17 cellular contexts compared by ENCODE assay signal in genomic region chr3:114608293-114608692, GRCh38.
DNase-seq lines count a peak whose midpoint lies in the region; ATAC-seq and TF ChIP-seq lines count a peak whose summit lies in the region.
"Had no signal": no experiment of that assay in that cellular context is flagged by ENCODE, and none has a peak within 500 bp of the region (broad histone marks: within the 10 kb centered on the region; RNA-seq: fewer than 3 reads in every experiment).

No MANE protein-coding gene starts in this region.

- no peak for ATAC-seq in activated T-cell treated with anti-CD3 and anti-CD28 coated beads, Interleukin-2, amount 50 U/mL, for 72 hours (replicated peaks in 1 of 2)
- ATAC-seq: Right ventricle myocardium inferior; stimulated activated naive B cell treated with anti-CD40 and anti-IgM and Interleukin-4, amounts not matched to agents 10 μg/mL and 1 μg/mL and 100 μg/mL, for 72 hours had no signal

- no peaks in the 10 kb centered on the region for H3K27me3 Mint-ChIP-seq in type B pancreatic cell
- H3K27me3 Mint-ChIP-seq in activated T-cell treated with anti-CD3 and anti-CD28 coated beads, Interleukin-2, amount 50 U/mL, for 72 hours (ENCODE audit: low read depth): no peaks in the 10 kb centered on the region
- H3K27me3 Mint-ChIP-seq in mesothelial cell of epicardium (ENCODE audit: low read depth): no peaks in the 10 kb centered on the region
- H3K27me3 Mint-ChIP-seq: progenitor cell of endocrine pancreas; stimulated activated naive B cell treated with anti-CD40 and anti-IgM and Interleukin-4, amounts not matched to agents 10 μg/mL and 1 μg/mL and 100 μg/mL, for 72 hours had no signal

- H3K27ac ChIP-seq in ACC112 (ENCODE audit: low read depth, low read length): peak overlapping the region; percentile 79
- H3K27ac ChIP-seq: vagina had no signal

- no peak overlapping the region for H3K4me3 Mint-ChIP-seq in type B pancreatic cell
- no peak overlapping the region for H3K4me3 Mint-ChIP-seq in activated T-cell treated with anti-CD3 and anti-CD28 coated beads, Interleukin-2, amount 50 U/mL, for 72 hours
- H3K4me3 Mint-ChIP-seq in mesothelial cell of epicardium: no peak overlapping the region
- H3K4me3 Mint-ChIP-seq: stimulated activated naive B cell treated with anti-CD40 and anti-IgM and Interleukin-4, amounts not matched to agents 10 μg/mL and 1 μg/mL and 100 μg/mL, for 72 hours had no signal

- H3K4me1 ChIP-seq in ACC112 (ENCODE audit: control insufficient read depth, insufficient read depth, low read length, unreplicated experiment): peaks cover 19% of the 10 kb centered on the region

- TF ChIP-seq CTCF in type B pancreatic cell (conservative IDR thresholded peaks at IDR 0.05) (no peak), mesothelial cell of epicardium (IDR thresholded peaks at IDR 0.05; ENCODE audit: unreplicated experiment) (no peak)

- no peak overlapping the region for H3K4me3 ChIP-seq in ACC112 (ENCODE audit: low read depth, low read length)
- H3K4me3 ChIP-seq: vagina had no signal

- H3K27ac Mint-ChIP-seq in type B pancreatic cell: no peak overlapping the region
- H3K27ac Mint-ChIP-seq in activated T-cell treated with anti-CD3 and anti-CD28 coated beads, Interleukin-2, amount 50 U/mL, for 72 hours: no peak overlapping the region
- no peak overlapping the region for H3K27ac Mint-ChIP-seq in mesothelial cell of epicardium
- H3K27ac Mint-ChIP-seq: progenitor cell of endocrine pancreas; stimulated activated naive B cell treated with anti-CD40 and anti-IgM and Interleukin-4, amounts not matched to agents 10 μg/mL and 1 μg/mL and 100 μg/mL, for 72 hours had no signal

- H3K79me2 ChIP-seq in ACC112 (ENCODE audit: control insufficient read depth, insufficient read depth, low read length, unreplicated experiment): peaks cover 33% of the 10 kb centered on the region

- no peak overlapping the region for H2AFZ ChIP-seq in ACC112 (ENCODE audit: low read length, unreplicated experiment)

- H3K9me3 Mint-ChIP-seq in type B pancreatic cell: peaks cover 5% of the 10 kb centered on the region
- peaks cover 0 to 2% of the 10 kb centered on the region in 2 donors for H3K9me3 Mint-ChIP-seq in activated T-cell treated with anti-CD3 and anti-CD28 coated beads, Interleukin-2, amount 50 U/mL, for 72 hours
- peaks cover 3% of the 10 kb centered on the region for H3K9me3 Mint-ChIP-seq in mesothelial cell of epicardium
- H3K9me3 Mint-ChIP-seq: stimulated activated naive B cell treated with anti-CD40 and anti-IgM and Interleukin-4, amounts not matched to agents 10 μg/mL and 1 μg/mL and 100 μg/mL, for 72 hours had no signal

- peak; percentile 83 for DNase-seq in HS-5 (ENCODE audit: low read depth)
- DNase-seq in astrocyte of the hippocampus (ENCODE audit: low read depth, low spot score): peak; percentile 81
- DNase-seq in glomerular visceral epithelial cell (ENCODE audit: extremely low spot score): peak; percentile 76
- no peak for DNase-seq in NCI-H1417 (lab: John Stamatoyannopoulos, UW)
- no peak for DNase-seq in type B pancreatic cell (ENCODE audit: extremely low spot score, unreplicated experiment)
- no peak for DNase-seq in activated T-cell treated with anti-CD3 and anti-CD28 coated beads, Interleukin-2, amount 50 U/mL, for 72 hours
- DNase-seq in mesothelial cell of epicardium (ENCODE audit: low spot score in 2 of 2, unreplicated experiment in 2 of 2): no peak
- DNase-seq: AML-193; DMS79 treated with DMSO at 0.1 percent for 48 hours; NCI-H1436; NCI-H524 treated with DMSO at 0.1 percent for 48 hours; stimulated activated CD4-positive, alpha-beta T cell treated with anti-CD3 and anti-CD28 coated beads, Interleukin-4, amount 100 ng/mL, for 24 hours; stimulated activated naive B cell treated with anti-CD40 and anti-IgM and Interleukin-4, amounts not matched to agents 10 μg/mL and 1 μg/mL and 100 μg/mL, for 72 hours had no signal

- H3K36me3 ChIP-seq in ACC112 (ENCODE audit: insufficient read depth, low read length): no peaks in the 10 kb centered on the region; the same call in 1 of the 2 replicates
- H3K36me3 ChIP-seq: vagina had no signal

- H3K4me1 Mint-ChIP-seq in type B pancreatic cell (ENCODE audit: unreplicated experiment): peaks cover 10% of the 10 kb centered on the region
- no peaks in the 10 kb centered on the region for H3K4me1 Mint-ChIP-seq in activated T-cell treated with anti-CD3 and anti-CD28 coated beads, Interleukin-2, amount 50 U/mL, for 72 hours (ENCODE audit: low read depth)
- H3K4me1 Mint-ChIP-seq in mesothelial cell of epicardium: no peaks in the 10 kb centered on the region
- H3K4me1 Mint-ChIP-seq: stimulated activated naive B cell treated with anti-CD40 and anti-IgM and Interleukin-4, amounts not matched to agents 10 μg/mL and 1 μg/mL and 100 μg/mL, for 72 hours had no signal

- no peaks in the 10 kb centered on the region for H3K27me3 ChIP-seq in ACC112 (ENCODE audit: insufficient read depth, low read length)
- H3K27me3 ChIP-seq: vagina had no signal

- no peaks in the 10 kb centered on the region for H3K36me3 Mint-ChIP-seq in type B pancreatic cell
- no peaks in the 10 kb centered on the region for H3K36me3 Mint-ChIP-seq in activated T-cell treated with anti-CD3 and anti-CD28 coated beads, Interleukin-2, amount 50 U/mL, for 72 hours (ENCODE audit: insufficient read depth in 2 of 2)
- no peaks in the 10 kb centered on the region for H3K36me3 Mint-ChIP-seq in mesothelial cell of epicardium

Comparison
In these comparisons a context has a peak if more than half of its experiments do, and no peak if none do; other contexts are left out.
1. DNase-seq: peak in HS-5 (single experiment), astrocyte of the hippocampus (single experiment) and glomerular visceral epithelial cell (single experiment); none in NCI-H1417 (0 of 3), type B pancreatic cell (single experiment), activated T-cell treated with anti-CD3 and anti-CD28 coated beads, Interleukin-2, amount 50 U/mL, for 72 hours (0 of 2) and mesothelial cell of epicardium (0 of 2).